15 cellular contexts compared by ENCODE assay signal in genomic region chr1:184636156-184636448, GRCh38.
"Had no signal": no experiment of that assay in that cellular context is flagged by ENCODE, and none has a peak within 500 bp of the region (broad histone marks: within the 10 kb centered on the region; RNA-seq: fewer than 3 reads in every experiment).

No MANE protein-coding gene starts in this region.

- H3K4me3 ChIP-seq: mucosa of descending colon, SJSA1, skin epidermis, tibial artery had no signal

- H3K27ac Mint-ChIP-seq: activated CD8-positive, alpha-beta T cell treated with anti-CD3 and anti-CD28 coated beads, Interleukin-2, amount 10 ng/mL, durations not matched to agents 7 days and 5 days; activated naive CD8-positive, alpha-beta T cell treated with anti-CD3 and anti-CD28 coated beads, Interleukin-2, amount 50 U/mL, for 24 hours; activated T-helper 1 cell treated with anti-CD3 and anti-CD28 coated beads, Interleukin-12 subunit alpha, Interleukin-12 subunit beta, Interleukin-2, Interleukin-4 antibody, amounts not matched to agents 30 ng/mL and 10 ng/mL and 1 ng/mL, durations not matched to agents 14 hours and 24 hours and 36 hours; dendritic cell treated with granulocyte-macrophage colony-stimulating factor and Interleukin-4, amounts not matched to agents 40 ng/mL and 50 ng/mL, for 4 days; naive thymus-derived CD8-positive, alpha-beta T cell had no signal

- H3K27me3 Mint-ChIP-seq: activated naive CD8-positive, alpha-beta T cell treated with anti-CD3 and anti-CD28 coated beads, Interleukin-2, amount 50 U/mL, for 24 hours; dendritic cell treated with granulocyte-macrophage colony-stimulating factor and Interleukin-4, amounts not matched to agents 40 ng/mL and 50 ng/mL, for 4 days had no signal

- H3K9me3 ChIP-seq: mucosa of descending colon, SJSA1, tibial artery had no signal

- H3K4me3 Mint-ChIP-seq: activated CD8-positive, alpha-beta T cell treated with anti-CD3 and anti-CD28 coated beads, Interleukin-2, amount 10 ng/mL, durations not matched to agents 7 days and 5 days; activated naive CD8-positive, alpha-beta T cell treated with anti-CD3 and anti-CD28 coated beads, Interleukin-2, amount 50 U/mL, for 24 hours; activated T-helper 1 cell treated with anti-CD3 and anti-CD28 coated beads, Interleukin-12 subunit alpha, Interleukin-12 subunit beta, Interleukin-2, Interleukin-4 antibody, amounts not matched to agents 30 ng/mL and 10 ng/mL and 1 ng/mL, durations not matched to agents 14 hours and 24 hours and 36 hours; dendritic cell treated with granulocyte-macrophage colony-stimulating factor and Interleukin-4, amounts not matched to agents 40 ng/mL and 50 ng/mL, for 4 days; effector memory CD8-positive, alpha-beta T cell; naive thymus-derived CD8-positive, alpha-beta T cell had no signal

- H3K9me3 Mint-ChIP-seq: activated naive CD8-positive, alpha-beta T cell treated with anti-CD3 and anti-CD28 coated beads, Interleukin-2, amount 50 U/mL, for 24 hours; activated T-helper 1 cell treated with anti-CD3 and anti-CD28 coated beads, Interleukin-12 subunit alpha, Interleukin-12 subunit beta, Interleukin-2, Interleukin-4 antibody, amounts not matched to agents 30 ng/mL and 10 ng/mL and 1 ng/mL, durations not matched to agents 14 hours and 24 hours and 36 hours; dendritic cell treated with granulocyte-macrophage colony-stimulating factor and Interleukin-4, amounts not matched to agents 40 ng/mL and 50 ng/mL, for 4 days; effector memory CD8-positive, alpha-beta T cell; naive thymus-derived CD8-positive, alpha-beta T cell had no signal

- H3K27me3 ChIP-seq: tibial artery had no signal

- H3K36me3 Mint-ChIP-seq: naive thymus-derived CD8-positive, alpha-beta T cell had no signal

- DNase-seq: activated CD4-positive, alpha-beta T cell treated with anti-CD3 and anti-CD28 coated beads for 1 hour; activated CD8-positive, alpha-beta T cell treated with anti-CD3 and anti-CD28 coated beads, Interleukin-2, amount 10 ng/mL, durations not matched to agents 7 days and 5 days; activated naive CD4-positive, alpha-beta T cell; activated naive CD8-positive, alpha-beta T cell treated with anti-CD3 and anti-CD28 coated beads, Interleukin-2, amount 50 U/mL, for 24 hours; central memory CD4-positive, alpha-beta T cell; effector memory CD8-positive, alpha-beta T cell; mucosa of descending colon; naive thymus-derived CD8-positive, alpha-beta T cell; occipital lobe; T-helper 9 cell had no signal

- H3K27ac ChIP-seq: SJSA1, skin epidermis, tibial artery had no signal

- H3K4me1 Mint-ChIP-seq: activated naive CD8-positive, alpha-beta T cell treated with anti-CD3 and anti-CD28 coated beads, Interleukin-2, amount 50 U/mL, for 24 hours had no signal

- ATAC-seq: activated CD8-positive, alpha-beta T cell treated with anti-CD3 and anti-CD28 coated beads, Interleukin-2, amount 10 ng/mL, durations not matched to agents 7 days and 5 days; activated naive CD8-positive, alpha-beta T cell treated with anti-CD3 and anti-CD28 coated beads, Interleukin-2, amount 50 U/mL, for 24 hours; effector memory CD8-positive, alpha-beta T cell; mucosa of descending colon; naive thymus-derived CD8-positive, alpha-beta T cell had no signal

- H3K36me3 ChIP-seq: SJSA1, tibial artery had no signal

- H3K4me1 ChIP-seq: SJSA1, tibial artery had no signal
